8 cellular contexts compared by ENCODE assay signal in genomic region chr12:21773799-21774198, GRCh38. TPM values are rescaled to one million over a fixed set of nuclear protein-coding genes. Genes with fewer than 3 reads are reported as not detected.
A peak's percentile ranks its signal among the peaks of the same experiment; 100 is the strongest.
DNase-seq lines count a peak whose midpoint lies in the region; ATAC-seq, FAIRE-seq and TF ChIP-seq lines count a peak whose summit lies in the region.

No MANE protein-coding gene starts in this region.

- H3K36me3 ChIP-seq in GM23248 (ENCODE audit: low read depth) (no peaks in the 10 kb centered on the region), astrocyte (ENCODE audit: insufficient read depth, low read length) (no peaks in the 10 kb centered on the region), iPS-20b (ENCODE audit: insufficient read depth, low read depth, low read length) (no peaks in the 10 kb centered on the region), stomach (peaks cover 0 to 7% (median 0%) of the 10 kb centered on the region in 4 donors)

- H3K27me3 ChIP-seq in GM23248 (replicated peaks; ENCODE audit: insufficient read depth) (no peaks in the 10 kb centered on the region), astrocyte (ENCODE audit: insufficient read depth, low read length) (no peaks in the 10 kb centered on the region), iPS-20b (ENCODE audit: insufficient read depth, low read length) (peaks cover 27% of the 10 kb centered on the region), stomach (peaks cover 0 to 26% (median 10%) of the 10 kb centered on the region in 3 donors)

- 8 to 14% methylated on average over 10 of the region's 10 CpGs for WGBS in GM23248 (ENCODE audit: low coverage in 1 of 2, low lambda C conversion rate in 2 of 2, missing lambda C conversion rate in 2 of 2), 2 experiments
- 3 to 11% (median 7%) methylated on average over 10 of the region's 10 CpGs for WGBS in stomach, 5 donors

- ATAC-seq in HG02973 (IDR thresholded peaks at IDR 0.05; ENCODE audit: unreplicated experiment): no peak

- H3F3A ChIP-seq in GM23248 (ENCODE audit: insufficient read depth): peaks cover 52% of the 10 kb centered on the region

- no peak overlapping the region for H3K27ac Mint-ChIP-seq in astrocyte (ENCODE audit: unreplicated experiment)

- no peak for TF ChIP-seq POLR2A in stomach (IDR thresholded peaks at IDR 0.05)

- H3K27ac ChIP-seq in GM23248 (peak overlapping the region; percentile 8), astrocyte (ENCODE audit: low read depth, low read length) (no peak overlapping the region), iPS-20b (ENCODE audit: low read length) (no peak overlapping the region), stomach (peak overlapping the region in 4 of 5 donors; percentile 81 to 92 (median 84))

- H3K4me1 ChIP-seq in GM23248 (ENCODE audit: insufficient read depth) (peaks cover 47% of the 10 kb centered on the region), astrocyte (ENCODE audit: insufficient read depth, low read length) (peaks cover 8% of the 10 kb centered on the region), iPS-20b (ENCODE audit: insufficient read depth, low read length) (peaks cover 3% of the 10 kb centered on the region; the same call in 1 of the 2 replicates), stomach (peaks cover 0 to 31% (median 14%) of the 10 kb centered on the region in 4 donors)

- H3K9me3 Mint-ChIP-seq in astrocyte (ENCODE audit: unreplicated experiment): no peaks in the 10 kb centered on the region

- intact Hi-C loops in stomach (cut with DNase I; ENCODE audit: low total_unique reads): no loop called here

- H3K4me3 ChIP-seq in GM23248 (peak overlapping the region; percentile 95), astrocyte (ENCODE audit: insufficient read depth, low read depth, low read length) (peak overlapping the region; percentile 64), iPS-20b (ENCODE audit: low read length) (peak overlapping the region; percentile 76), stomach (peak overlapping the region; percentile 56 to 60 (median 57))

- DNase-seq in GM23248 (peak; percentile 45), astrocyte (ENCODE audit: low read depth) (no peak), stomach (no peak), GM19240 (ENCODE audit: insufficient read length, low spot score) (no peak), cerebellar nuclear complex (lab: John Stamatoyannopoulos, UW) (no peak), DMS153 (lab: John Stamatoyannopoulos, UW) (no peak)

- no peaks in the 10 kb centered on the region for H3K36me3 Mint-ChIP-seq in astrocyte (ENCODE audit: low read depth, unreplicated experiment)

- H3K9me2 ChIP-seq in GM23248 (ENCODE audit: insufficient read depth): no peaks in the 10 kb centered on the region

- H3K79me2 ChIP-seq in GM23248 (ENCODE audit: insufficient read depth): no peaks in the 10 kb centered on the region
- no peaks in the 10 kb centered on the region for H3K79me2 ChIP-seq in astrocyte (ENCODE audit: insufficient read depth, low read length)

- peaks cover 19% of the 10 kb centered on the region for H3K27me3 Mint-ChIP-seq in astrocyte (ENCODE audit: low read depth, unreplicated experiment)

- H3K9ac ChIP-seq in GM23248 (peak overlapping the region; percentile 78), astrocyte (ENCODE audit: low read length) (peak overlapping the region; percentile 24), iPS-20b (ENCODE audit: low read depth, low read length) (no peak overlapping the region)

- H2AFZ ChIP-seq in GM23248 (peak overlapping the region; percentile 93), astrocyte (ENCODE audit: low read depth, low read length) (peak overlapping the region; percentile 80)

- in situ Hi-C loops in GM23248 (cut with MboI): no loop called here

- H3K9me3 ChIP-seq in GM23248 (ENCODE audit: low read depth): no peaks in the 10 kb centered on the region
- no peaks in the 10 kb centered on the region for H3K9me3 ChIP-seq in astrocyte (ENCODE audit: insufficient read depth, low read depth, low read length)
- no peaks in the 10 kb centered on the region for H3K9me3 ChIP-seq in iPS-20b (ENCODE audit: insufficient read depth, low read depth, low read length)
- H3K9me3 ChIP-seq in stomach: no peaks in the 10 kb centered on the region

- no peak for TF ChIP-seq EP300 in stomach (IDR thresholded peaks at IDR 0.05)

- no peak for FAIRE-seq in astrocyte (lab: Jason Lieb, UNC)

- TF ChIP-seq CTCF in astrocyte (IDR thresholded peaks at IDR 0.05; ENCODE audit: insufficient read depth, low read depth, low read length) (no peak), stomach (IDR thresholded peaks at IDR 0.05) (no peak)

- H4K20me1 ChIP-seq in GM23248 (ENCODE audit: insufficient read depth) (no peaks in the 10 kb centered on the region), astrocyte (ENCODE audit: insufficient read depth, low read length) (no peaks in the 10 kb centered on the region)

- H3K4me1 Mint-ChIP-seq in astrocyte (ENCODE audit: low read depth, unreplicated experiment): peaks cover 2% of the 10 kb centered on the region

- H3K4me2 ChIP-seq in GM23248 (ENCODE audit: unreplicated experiment) (peak overlapping the region; percentile 88), astrocyte (ENCODE audit: low read length) (peak overlapping the region; percentile 86)

- H3K4me3 Mint-ChIP-seq in astrocyte (ENCODE audit: unreplicated experiment): peak overlapping the region; percentile 79

RNA-seq across cellular contexts. Expression of gene KCNJ8, which starts 0.7 kb away (rescaled TPM):
- total RNA-seq in GM23248 (2014; rRNA removed; shearing (Covaris generic)): 17.8 and 19.6 TPM in 2 replicates
- 12.7 and 14.7 TPM in 2 replicates for polyA plus RNA-seq in GM23248 (2016; fragmentation: Nextera tagmentation; extraction: Ambion mirVana)
- 0.93 and 1.0 TPM in 2 replicates for total RNA-seq in astrocyte
- 10 to 100 TPM in 3 of 5 donors, not detected in 2; 10.6 to 19.6 (median 16.7) TPM for total RNA-seq in stomach
- 1 to 10 TPM; 5.7 to 7.2 (median 5.8) TPM for polyA plus RNA-seq in stomach

Comparison
In these comparisons a context has a peak if more than half of its experiments do, and no peak if none do; other contexts are left out.
1. H3K27ac ChIP-seq: peak in GM23248 (single experiment) and stomach (4 of 5); none in astrocyte (single experiment) and iPS-20b (single experiment).
2. Peak in every context shown above with its lines, with median percentiles within 50 percentile points of each other: H3K4me3 ChIP-seq.